1 cellular context compared by ENCODE assay signal in the genomic region with DNA sequence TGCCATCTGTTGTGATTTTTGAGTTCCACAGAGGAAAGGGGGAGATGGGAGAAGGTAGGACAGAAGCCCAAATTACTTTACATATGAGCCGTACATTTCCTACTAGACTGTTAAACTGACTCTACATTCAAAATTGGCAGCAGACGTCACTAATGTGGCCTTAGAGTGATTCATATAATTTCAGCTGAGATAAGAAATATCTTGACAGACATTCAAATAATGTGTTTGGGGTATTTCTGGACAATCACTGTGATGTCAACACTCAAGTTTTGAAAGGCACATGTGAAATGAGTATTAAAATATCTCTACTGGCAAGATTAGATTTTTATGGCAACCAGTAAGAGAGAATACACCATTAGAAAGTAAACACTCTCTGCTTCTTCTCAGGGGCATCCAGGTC.
TF ChIP-seq lines count a peak whose summit lies in the region.

No MANE protein-coding gene starts in this region.

TF ChIP-seq in SK-N-SH, 30 proteins besides CTCF, POLR2A, EP300 and RAD21 (continued from another document):
- TF ChIP-seq, protein P1, sequence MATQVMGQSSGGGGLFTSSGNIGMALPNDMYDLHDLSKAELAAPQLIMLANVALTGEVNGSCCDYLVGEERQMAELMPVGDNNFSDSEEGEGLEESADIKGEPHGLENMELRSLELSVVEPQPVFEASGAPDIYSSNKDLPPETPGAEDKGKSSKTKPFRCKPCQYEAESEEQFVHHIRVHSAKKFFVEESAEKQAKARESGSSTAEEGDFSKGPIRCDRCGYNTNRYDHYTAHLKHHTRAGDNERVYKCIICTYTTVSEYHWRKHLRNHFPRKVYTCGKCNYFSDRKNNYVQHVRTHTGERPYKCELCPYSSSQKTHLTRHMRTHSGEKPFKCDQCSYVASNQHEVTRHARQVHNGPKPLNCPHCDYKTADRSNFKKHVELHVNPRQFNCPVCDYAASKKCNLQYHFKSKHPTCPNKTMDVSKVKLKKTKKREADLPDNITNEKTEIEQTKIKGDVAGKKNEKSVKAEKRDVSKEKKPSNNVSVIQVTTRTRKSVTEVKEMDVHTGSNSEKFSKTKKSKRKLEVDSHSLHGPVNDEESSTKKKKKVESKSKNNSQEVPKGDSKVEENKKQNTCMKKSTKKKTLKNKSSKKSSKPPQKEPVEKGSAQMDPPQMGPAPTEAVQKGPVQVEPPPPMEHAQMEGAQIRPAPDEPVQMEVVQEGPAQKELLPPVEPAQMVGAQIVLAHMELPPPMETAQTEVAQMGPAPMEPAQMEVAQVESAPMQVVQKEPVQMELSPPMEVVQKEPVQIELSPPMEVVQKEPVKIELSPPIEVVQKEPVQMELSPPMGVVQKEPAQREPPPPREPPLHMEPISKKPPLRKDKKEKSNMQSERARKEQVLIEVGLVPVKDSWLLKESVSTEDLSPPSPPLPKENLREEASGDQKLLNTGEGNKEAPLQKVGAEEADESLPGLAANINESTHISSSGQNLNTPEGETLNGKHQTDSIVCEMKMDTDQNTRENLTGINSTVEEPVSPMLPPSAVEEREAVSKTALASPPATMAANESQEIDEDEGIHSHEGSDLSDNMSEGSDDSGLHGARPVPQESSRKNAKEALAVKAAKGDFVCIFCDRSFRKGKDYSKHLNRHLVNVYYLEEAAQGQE (IDR thresholded peaks at IDR 0.05; ENCODE audit: low read depth, low read length) = no peak
- no peak for TF ChIP-seq NRF1 (IDR thresholded peaks at IDR 0.05; ENCODE audit: low read depth, low read length)
- TF ChIP-seq TAF1 (IDR thresholded peaks at IDR 0.05; ENCODE audit: borderline replicate concordance, low read depth, low read length) = no peak
- no peak for TF ChIP-seq YY1 (IDR thresholded peaks at IDR 0.05; ENCODE audit: low read depth)
- TF ChIP-seq MEF2A (IDR thresholded peaks at IDR 0.05; ENCODE audit: borderline replicate concordance, low read depth) = no peak
- no peak for TF ChIP-seq SMC3 (IDR thresholded peaks at IDR 0.05; ENCODE audit: low read depth, low read length)
- TF ChIP-seq, protein P2, sequence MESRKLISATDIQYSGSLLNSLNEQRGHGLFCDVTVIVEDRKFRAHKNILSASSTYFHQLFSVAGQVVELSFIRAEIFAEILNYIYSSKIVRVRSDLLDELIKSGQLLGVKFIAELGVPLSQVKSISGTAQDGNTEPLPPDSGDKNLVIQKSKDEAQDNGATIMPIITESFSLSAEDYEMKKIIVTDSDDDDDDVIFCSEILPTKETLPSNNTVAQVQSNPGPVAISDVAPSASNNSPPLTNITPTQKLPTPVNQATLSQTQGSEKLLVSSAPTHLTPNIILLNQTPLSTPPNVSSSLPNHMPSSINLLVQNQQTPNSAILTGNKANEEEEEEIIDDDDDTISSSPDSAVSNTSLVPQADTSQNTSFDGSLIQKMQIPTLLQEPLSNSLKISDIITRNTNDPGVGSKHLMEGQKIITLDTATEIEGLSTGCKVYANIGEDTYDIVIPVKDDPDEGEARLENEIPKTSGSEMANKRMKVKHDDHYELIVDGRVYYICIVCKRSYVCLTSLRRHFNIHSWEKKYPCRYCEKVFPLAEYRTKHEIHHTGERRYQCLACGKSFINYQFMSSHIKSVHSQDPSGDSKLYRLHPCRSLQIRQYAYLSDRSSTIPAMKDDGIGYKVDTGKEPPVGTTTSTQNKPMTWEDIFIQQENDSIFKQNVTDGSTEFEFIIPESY (IDR thresholded peaks at IDR 0.05; ENCODE audit: borderline replicate concordance, low read depth) = no peak
- no peak for TF ChIP-seq GATA2 (CRISPR knock-in tag; IDR thresholded peaks at IDR 0.05)
TF ChIP-seq in SK-N-SH: peak in this region for 0.
